Comparison of ENCODE assay signal across 8 cellular contexts in the genomic region with DNA sequence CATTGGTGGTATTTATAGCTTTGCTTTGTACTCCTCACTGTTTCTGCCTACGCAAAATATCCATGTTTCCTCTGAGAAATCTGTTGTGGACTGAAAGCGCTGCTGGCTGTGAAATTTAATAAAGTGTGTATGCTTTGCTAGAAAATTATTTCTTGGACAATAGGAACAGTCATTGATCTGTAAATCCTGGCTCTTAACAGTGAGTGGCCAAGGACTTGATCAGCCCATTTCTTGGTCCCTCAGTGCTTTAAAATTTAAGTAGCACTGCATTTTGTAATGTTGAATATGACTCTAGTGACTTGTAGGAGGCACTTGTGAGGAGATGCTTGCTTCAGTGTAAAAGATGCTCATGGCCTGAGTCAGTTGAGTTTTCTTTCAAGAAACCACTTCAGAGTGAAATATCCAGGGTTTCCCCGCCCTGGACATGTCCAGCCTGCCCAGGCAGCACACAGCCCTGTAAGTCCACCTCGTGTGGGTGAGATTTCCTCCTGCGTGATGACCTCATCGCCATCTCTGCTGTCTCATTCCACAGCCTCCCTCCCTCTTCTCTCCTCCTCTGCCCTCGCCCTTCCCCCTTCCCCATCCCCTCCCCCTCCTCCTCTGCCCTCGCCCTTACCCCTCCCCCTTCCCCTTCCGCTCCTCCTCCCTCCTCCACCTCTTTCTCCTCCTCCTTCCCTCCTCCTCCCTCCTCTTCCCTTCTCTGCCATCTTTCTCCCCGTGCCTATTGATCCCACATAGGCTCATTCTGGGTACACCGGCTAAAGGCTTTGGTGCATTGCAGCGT. TPM values are rescaled to one million over a fixed set of nuclear protein-coding genes. Genes with fewer than 3 reads are reported as not detected.
A peak's percentile ranks its signal among the peaks of the same experiment; 100 is the strongest.
DNase-seq lines count a peak whose midpoint lies in the region; ATAC-seq and TF ChIP-seq lines count a peak whose summit lies in the region.

No MANE protein-coding gene starts in this region.

- in situ Hi-C loops in astrocyte of the cerebellum (cut with HindIII; ENCODE audit: low sequenced_read_pairs): no loop called here

- no peaks in the 10 kb centered on the region for H3K9me3 Mint-ChIP-seq in activated naive CD4-positive, alpha-beta T cell treated with anti-CD3 and anti-CD28 coated beads for 36 hours
- H3K9me3 Mint-ChIP-seq in type B pancreatic cell: no peaks in the 10 kb centered on the region

- TF ChIP-seq CTCF in astrocyte of the cerebellum (IDR thresholded peaks at IDR 0.05; ENCODE audit: low read depth, low read length, missing control alignments) (no peak), type B pancreatic cell (conservative IDR thresholded peaks at IDR 0.05) (no peak)

- no peaks in the 10 kb centered on the region for H3K27me3 Mint-ChIP-seq in activated naive CD4-positive, alpha-beta T cell treated with anti-CD3 and anti-CD28 coated beads for 36 hours (ENCODE audit: low read depth)
- H3K27me3 Mint-ChIP-seq in type B pancreatic cell: no peaks in the 10 kb centered on the region

- H3K36me3 Mint-ChIP-seq in activated naive CD4-positive, alpha-beta T cell treated with anti-CD3 and anti-CD28 coated beads for 36 hours (ENCODE audit: low read depth): peaks cover 21% of the 10 kb centered on the region
- H3K36me3 Mint-ChIP-seq in type B pancreatic cell: peaks cover 11% of the 10 kb centered on the region

- CTCF ChIA-PET in activated naive CD4-positive, alpha-beta T cell treated with anti-CD3 and anti-CD28 coated beads for 36 hours (lab: Charles Lee): no interaction called here

- no peak overlapping the region for H3K4me3 ChIP-seq in astrocyte of the cerebellum (ENCODE audit: low read depth, low read length)

- no peak overlapping the region for H3K4me3 Mint-ChIP-seq in activated naive CD4-positive, alpha-beta T cell treated with anti-CD3 and anti-CD28 coated beads for 36 hours
- no peak overlapping the region for H3K4me3 Mint-ChIP-seq in type B pancreatic cell

- DNase-seq in activated naive CD4-positive, alpha-beta T cell treated with anti-CD3 and anti-CD28 coated beads for 36 hours: peak; percentile 57
- no peak for DNase-seq in activated naive CD4-positive, alpha-beta T cell treated with anti-CD3 and anti-CD28 coated beads, Interleukin-2, amount 50 U/mL, for 16 hours
- DNase-seq in astrocyte of the cerebellum (ENCODE audit: low read depth) (peak; percentile 73), iPS-NIHi7 (ENCODE audit: extremely low spot score) (peak; percentile 79), type B pancreatic cell (ENCODE audit: extremely low spot score, unreplicated experiment) (no peak), globus pallidus (ENCODE audit: low spot score) (no peak)

- peaks cover 47% of the 10 kb centered on the region for H3K4me1 Mint-ChIP-seq in activated naive CD4-positive, alpha-beta T cell treated with anti-CD3 and anti-CD28 coated beads for 36 hours (ENCODE audit: low read depth)
- peaks cover 27% of the 10 kb centered on the region for H3K4me1 Mint-ChIP-seq in type B pancreatic cell (ENCODE audit: unreplicated experiment)

- peak overlapping the region; percentile 36 for H3K27ac Mint-ChIP-seq in activated naive CD4-positive, alpha-beta T cell treated with anti-CD3 and anti-CD28 coated beads for 36 hours
- H3K27ac Mint-ChIP-seq in type B pancreatic cell: peak overlapping the region; percentile 73

- intact Hi-C loops in activated naive CD4-positive, alpha-beta T cell treated with anti-CD3 and anti-CD28 coated beads for 36 hours (cut with micrococcal nuclease): loop anchor here (1.0 kb wide), 1 partner anchor 9 kb away; no protein-coding TSS in a partner anchor

- no peak for ATAC-seq in HG03095 (IDR thresholded peaks at IDR 0.05; ENCODE audit: unreplicated experiment)
- no peak for ATAC-seq in HG03025 (IDR thresholded peaks at IDR 0.05; ENCODE audit: low FRiP score, unreplicated experiment)

RNA-seq across cellular contexts. Expression of a gene that starts 34.1 kb away (rescaled TPM):
- total RNA-seq in activated naive CD4-positive, alpha-beta T cell treated with anti-CD3 and anti-CD28 coated beads for 36 hours: 10 to 100 TPM; 22.4 to 23.3 TPM
- total RNA-seq in type B pancreatic cell (ENCODE audit: low replicate concordance): 22.2 and 32.8 TPM in 2 replicates

Comparison
In these comparisons a context has a peak if more than half of its experiments do, and no peak if none do; other contexts are left out.
1. DNase-seq: peak in activated naive CD4-positive, alpha-beta T cell treated with anti-CD3 and anti-CD28 coated beads for 36 hours (single experiment), astrocyte of the cerebellum (single experiment) and iPS-NIHi7 (single experiment); none in activated naive CD4-positive, alpha-beta T cell treated with anti-CD3 and anti-CD28 coated beads, Interleukin-2, amount 50 U/mL, for 16 hours (single experiment), type B pancreatic cell (single experiment) and globus pallidus (single experiment).